25 cellular contexts compared by ENCODE assay signal in the genomic region with DNA sequence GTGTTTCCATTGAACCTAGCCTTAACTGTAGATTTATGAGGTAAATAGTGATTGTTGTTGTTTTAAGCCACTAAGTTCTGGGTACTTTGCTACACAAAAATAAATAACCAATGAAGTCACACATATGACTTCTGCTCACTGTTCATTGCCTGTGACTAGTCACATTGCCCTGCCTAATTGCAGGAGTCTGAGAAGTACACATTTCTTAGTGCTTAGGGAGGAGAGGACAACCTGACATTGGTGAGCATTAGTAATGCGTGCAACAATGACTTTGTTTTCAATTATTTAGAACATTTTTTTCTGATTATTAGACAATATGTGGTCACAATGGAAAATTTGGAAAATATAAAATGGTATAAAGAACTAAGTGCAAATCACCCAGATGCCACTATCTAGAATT.
"Had no signal": no experiment of that assay in that cellular context is flagged by ENCODE, and none has a peak within 500 bp of the region (broad histone marks: within the 10 kb centered on the region; RNA-seq: fewer than 3 reads in every experiment).

No MANE protein-coding gene starts in this region.

- H3K27me3 Mint-ChIP-seq: memory B cell; naive thymus-derived CD4-positive, alpha-beta T cell; progenitor cell of endocrine pancreas; stimulated activated naive CD8-positive, alpha-beta T cell treated with anti-CD3 and anti-CD28 coated beads, Interleukin-15, amount 100 ng/mL, for 72 hours had no signal

- H3K4me1 ChIP-seq: left lung, right lobe of liver, tibial nerve, upper lobe of left lung, vagina had no signal

- H3K4me3 Mint-ChIP-seq: memory B cell; naive thymus-derived CD4-positive, alpha-beta T cell; natural killer cell treated with Interleukin-12 subunit alpha and Interleukin-12 subunit beta and Interleukin-15 and Interleukin-18, amount 100 ng/mL, for 72 hours; stimulated activated memory B cell treated with anti-CD40 and anti-IgM and Interleukin-4, amounts not matched to agents 10 μg/mL and 1 μg/mL and 100 μg/mL, for 72 hours; stimulated activated naive CD8-positive, alpha-beta T cell treated with anti-CD3 and anti-CD28 coated beads, Interleukin-15, amount 100 ng/mL, for 72 hours had no signal

- H3K4me2 ChIP-seq: smooth muscle cell had no signal

- DNase-seq: kidney glomerular epithelial cell; left colon; left lung; midbrain; mucosa of descending colon; naive thymus-derived CD4-positive, alpha-beta T cell; ovary; right lobe of liver; stimulated activated CD4-positive, alpha-beta T cell treated with anti-CD3 and anti-CD28 coated beads, Interleukin-1b, Interleukin-23, amount 100 ng/mL, for 48 hours; stimulated activated CD4-positive, alpha-beta T cell treated with anti-CD3 and anti-CD28 coated beads, Interleukin-2, amount 100 ng/mL, for 48 hours; stimulated activated CD4-positive, alpha-beta T cell treated with anti-CD3 and anti-CD28 coated beads, Interleukin-4, amount 100 ng/mL, for 4 hours; stimulated activated CD8-positive, alpha-beta memory T cell treated with anti-CD3 and anti-CD28 coated beads, Interleukin-4, amount 100 ng/mL, for 48 hours; stimulated activated naive CD4-positive, alpha-beta T cell treated with Interleukin-2 at 50 U/mL for 16 hours; stimulated activated naive CD8-positive, alpha-beta T cell treated with anti-CD3 and anti-CD28 coated beads, Interleukin-15, amount 100 ng/mL, for 72 hours; substantia nigra; upper lobe of left lung had no signal

- H3K4me1 Mint-ChIP-seq: memory B cell; naive thymus-derived CD4-positive, alpha-beta T cell; stimulated activated memory B cell treated with anti-CD40 and anti-IgM and Interleukin-4, amounts not matched to agents 10 μg/mL and 1 μg/mL and 100 μg/mL, for 72 hours had no signal

- H3K27ac ChIP-seq: left lung, ovary, right atrium auricular region, right lobe of liver, tibial nerve, upper lobe of left lung, vagina had no signal

- H3K27ac Mint-ChIP-seq: memory B cell; naive thymus-derived CD4-positive, alpha-beta T cell; natural killer cell treated with Interleukin-12 subunit alpha and Interleukin-12 subunit beta and Interleukin-15 and Interleukin-18, amount 100 ng/mL, for 72 hours; progenitor cell of endocrine pancreas; stimulated activated memory B cell treated with anti-CD40 and anti-IgM and Interleukin-4, amounts not matched to agents 10 μg/mL and 1 μg/mL and 100 μg/mL, for 72 hours; stimulated activated naive CD8-positive, alpha-beta T cell treated with anti-CD3 and anti-CD28 coated beads, Interleukin-15, amount 100 ng/mL, for 72 hours had no signal

- ATAC-seq: left colon; left lung; mucosa of descending colon; naive thymus-derived CD4-positive, alpha-beta T cell; natural killer cell treated with Interleukin-12 subunit alpha and Interleukin-12 subunit beta and Interleukin-15 and Interleukin-18, amount 100 ng/mL, for 72 hours; right lobe of liver; stimulated activated memory B cell treated with anti-CD40 and anti-IgM and Interleukin-4, amounts not matched to agents 10 μg/mL and 1 μg/mL and 100 μg/mL, for 72 hours; stimulated activated naive CD8-positive, alpha-beta T cell treated with anti-CD3 and anti-CD28 coated beads, Interleukin-15, amount 100 ng/mL, for 72 hours had no signal

- H3K36me3 ChIP-seq: left lung, ovary, right atrium auricular region, right lobe of liver, tibial nerve, upper lobe of left lung, vagina had no signal

- H3K9me3 ChIP-seq: mucosa of descending colon, ovary, right lobe of liver, vagina had no signal

- H3K4me3 ChIP-seq: left lung, lung, mucosa of descending colon, ovary, right atrium auricular region, right lobe of liver, smooth muscle cell, tibial nerve, upper lobe of left lung, vagina had no signal

- H3K27me3 ChIP-seq: left lung, ovary, right atrium auricular region, right lobe of liver, tibial nerve, upper lobe of left lung, vagina had no signal
